Comparison of ENCODE assay signal across 34 cellular contexts in genomic region chr9:74007833-74008232, GRCh38.
"Had no signal": no experiment of that assay in that cellular context is flagged by ENCODE, and none has a peak within 500 bp of the region (broad histone marks: within the 10 kb centered on the region; RNA-seq: fewer than 3 reads in every experiment).

No MANE protein-coding gene starts in this region.

- H3K27me3 ChIP-seq: MG63 had no signal

- H3K4me3 ChIP-seq: MG63 had no signal

- DNase-seq: Karpas-422, Kasumi-1, MG63, MM.1S, MV-4-11, NCI-H1048, NCI-H1092, NCI-H1092 treated with DMSO at 0.1 percent for 48 hours, NCI-H1105, NCI-H1105 treated with DMSO at 0.1 percent for 48 hours, NCI-H1417, NCI-H1417 treated with DMSO at 0.1 percent for 48 hours, NCI-H1436, NCI-H1436 treated with DMSO at 0.1 percent for 48 hours, NCI-H146, NCI-H1694, NCI-H1694 treated with DMSO at 0.1 percent for 48 hours, NCI-H187, NCI-H187 treated with DMSO at 0.1 percent for 48 hours, NCI-H1930, NCI-H2029, NCI-H2029 treated with DMSO at 0.1 percent for 48 hours, NCI-H2081, NCI-H2081 treated with DMSO at 0.1 percent for 48 hours, NCI-H2107, NCI-H2171, NCI-H2171 treated with DMSO at 0.1 percent for 48 hours, NCI-H2227 treated with DMSO at 0.1 percent for 48 hours, NCI-H226, NCI-H345, NCI-H446 treated with DMSO at 0.1 percent for 48 hours, NCI-H510A, NCI-H510A treated with DMSO at 0.1 percent for 48 hours, NCI-H524 had no signal

- H3K36me3 ChIP-seq: MG63 had no signal

- H3K9me3 ChIP-seq: MG63 had no signal
